In genomic region chr2:1306029-1306686, GRCh38 we compare ENCODE assay signal across 15 cellular contexts.
"Had no signal": no experiment of that assay in that cellular context is flagged by ENCODE, and none has a peak within 500 bp of the region (broad histone marks: within the 10 kb centered on the region; RNA-seq: fewer than 3 reads in every experiment).

No MANE protein-coding gene starts in this region.

- H3K4me1 ChIP-seq: colonic mucosa, esophagus squamous epithelium, left ventricle myocardium inferior, tibial nerve, vagina had no signal

- H3K4me3 Mint-ChIP-seq: activated naive CD4-positive, alpha-beta T cell treated with anti-CD3 and anti-CD28 coated beads, Interleukin-2, amount 10 ng/mL, durations not matched to agents 7 days and 5 days; activated T-helper 17 cell treated with anti-CD3 and anti-CD28 coated beads, Interleukin-2, amount 50 U/mL, for 72 hours; T-helper 17 cell had no signal

- H3K27ac Mint-ChIP-seq: activated naive CD4-positive, alpha-beta T cell treated with anti-CD3 and anti-CD28 coated beads, Interleukin-2, amount 10 ng/mL, durations not matched to agents 7 days and 5 days; activated T-helper 17 cell treated with anti-CD3 and anti-CD28 coated beads, Interleukin-2, amount 50 U/mL, for 72 hours; T-helper 17 cell had no signal

- H3K27me3 ChIP-seq: colonic mucosa, esophagus squamous epithelium, tibial nerve, vagina had no signal

- DNase-seq: activated CD4-positive, alpha-beta T cell treated with anti-CD3 and anti-CD28 coated beads, Interleukin-2, amount 50 U/mL, for 1 hour; activated CD8-positive, alpha-beta memory T cell treated with anti-CD3 and anti-CD28 coated beads for 24 hours; activated naive CD4-positive, alpha-beta T cell treated with anti-CD3 and anti-CD28 coated beads, Interleukin-2, amount 10 ng/mL, durations not matched to agents 7 days and 5 days; activated T-cell treated with anti-CD3 and anti-CD28 coated beads for 4 hours; central memory CD4-positive, alpha-beta T cell; colonic mucosa; esophagus squamous epithelium; kidney; left ventricle myocardium inferior; stimulated activated CD4-positive, alpha-beta T cell treated with anti-CD3 and anti-CD28 coated beads, Interleukin-12 subunit alpha, Interleukin-12 subunit beta, amount 100 ng/mL, for 4 hours; stimulated activated naive CD4-positive, alpha-beta T cell; T-helper 17 cell had no signal

- H3K4me3 ChIP-seq: colonic mucosa, esophagus squamous epithelium, left ventricle myocardium inferior, tibial nerve, vagina had no signal

- H3K27ac ChIP-seq: colonic mucosa, esophagus squamous epithelium, left ventricle myocardium inferior, tibial nerve, vagina had no signal

- FAIRE-seq: kidney had no signal

- ATAC-seq: activated T-helper 17 cell treated with anti-CD3 and anti-CD28 coated beads, Interleukin-2, amount 50 U/mL, for 72 hours had no signal

- H3K36me3 Mint-ChIP-seq: activated naive CD4-positive, alpha-beta T cell treated with anti-CD3 and anti-CD28 coated beads, Interleukin-2, amount 10 ng/mL, durations not matched to agents 7 days and 5 days had no signal

- H3K9me3 ChIP-seq: colonic mucosa, esophagus squamous epithelium, left ventricle myocardium inferior, tibial nerve, vagina had no signal

- H3K36me3 ChIP-seq: colonic mucosa, esophagus squamous epithelium, left ventricle myocardium inferior, tibial nerve, vagina had no signal

- H3K4me1 Mint-ChIP-seq: activated naive CD4-positive, alpha-beta T cell treated with anti-CD3 and anti-CD28 coated beads, Interleukin-2, amount 10 ng/mL, durations not matched to agents 7 days and 5 days had no signal

- H3K9me3 Mint-ChIP-seq: activated naive CD4-positive, alpha-beta T cell treated with anti-CD3 and anti-CD28 coated beads, Interleukin-2, amount 10 ng/mL, durations not matched to agents 7 days and 5 days; activated T-helper 17 cell treated with anti-CD3 and anti-CD28 coated beads, Interleukin-2, amount 50 U/mL, for 72 hours had no signal

- H3K27me3 Mint-ChIP-seq: activated naive CD4-positive, alpha-beta T cell treated with anti-CD3 and anti-CD28 coated beads, Interleukin-2, amount 10 ng/mL, durations not matched to agents 7 days and 5 days; activated T-helper 17 cell treated with anti-CD3 and anti-CD28 coated beads, Interleukin-2, amount 50 U/mL, for 72 hours; T-helper 17 cell had no signal
